Comparison of ENCODE assay signal across 9 cellular contexts in genomic region chr3:63351159-63352007, GRCh38.
DNase-seq lines count a peak whose midpoint lies in the region; ATAC-seq and TF ChIP-seq lines count a peak whose summit lies in the region.
"Had no signal": no experiment of that assay in that cellular context is flagged by ENCODE, and none has a peak within 500 bp of the region (broad histone marks: within the 10 kb centered on the region; RNA-seq: fewer than 3 reads in every experiment).

No MANE protein-coding gene starts in this region.

- H3K79me2 ChIP-seq in Karpas-422 (ENCODE audit: low read length) = no peaks in the 10 kb centered on the region

- peaks cover 8% of the 10 kb centered on the region for H3K27me3 Mint-ChIP-seq in progenitor cell of endocrine pancreas

- TF ChIP-seq CTCF in progenitor cell of endocrine pancreas (IDR thresholded peaks at IDR 0.05; ENCODE audit: unreplicated experiment) = peak; percentile 83

- ATAC-seq in GM21528 (IDR thresholded peaks at IDR 0.05; ENCODE audit: low FRiP score, unreplicated experiment) = peak; percentile 84

- H3K9ac ChIP-seq in Karpas-422 (ENCODE audit: low read length) = no peak overlapping the region
- H3K9ac ChIP-seq: BLaER1 treated with 17β-estradiol and CSF1 and Interleukin-3, amounts not matched to agents 10 nM and 100 nM had no signal

- no peaks in the 10 kb centered on the region for H3K36me3 ChIP-seq in Karpas-422 (ENCODE audit: insufficient read depth, low read length)
- H3K36me3 ChIP-seq: BLaER1 treated with 17β-estradiol and CSF1 and Interleukin-3, amounts not matched to agents 10 nM and 100 nM had no signal

- peaks cover 4% of the 10 kb centered on the region for H3K4me1 Mint-ChIP-seq in progenitor cell of endocrine pancreas (ENCODE audit: low read depth)

- DNase-seq in DMS79 treated with DMSO at 0.1 percent for 48 hours (lab: John Stamatoyannopoulos, UW) (peak; percentile 10), DMS79 (lab: John Stamatoyannopoulos, UW) (no peak), Karpas-422 (peak; percentile 80), SKM-1 (lab: John Stamatoyannopoulos, UW; ENCODE audit: unreplicated experiment) (peak; percentile 59), foreskin melanocyte (peak; percentile 56), progenitor cell of endocrine pancreas (ENCODE audit: low spot score, unreplicated experiment) (no peak)
- DNase-seq in effector CD4-positive, alpha-beta T cell = no peak

- H3K27ac Mint-ChIP-seq in progenitor cell of endocrine pancreas = no peak overlapping the region

- H3K4me3 Mint-ChIP-seq in progenitor cell of endocrine pancreas (ENCODE audit: low read depth) = no peak overlapping the region

- no peak overlapping the region for H3K27ac ChIP-seq in Karpas-422 (ENCODE audit: low read length)
- H3K27ac ChIP-seq: BLaER1 treated with 17β-estradiol and CSF1 and Interleukin-3, amounts not matched to agents 10 nM and 100 nM had no signal

- no peaks in the 10 kb centered on the region for H3K9me3 Mint-ChIP-seq in progenitor cell of endocrine pancreas (ENCODE audit: low read depth)

- peaks cover 14% of the 10 kb centered on the region for H3K4me1 ChIP-seq in Karpas-422 (ENCODE audit: low read length)
- H3K4me1 ChIP-seq: BLaER1 treated with 17β-estradiol and CSF1 and Interleukin-3, amounts not matched to agents 10 nM and 100 nM had no signal

- no peaks in the 10 kb centered on the region for H3K27me3 ChIP-seq in Karpas-422 (ENCODE audit: low read length)
- H3K27me3 ChIP-seq: BLaER1 treated with 17β-estradiol and CSF1 and Interleukin-3, amounts not matched to agents 10 nM and 100 nM had no signal

- H2AFZ ChIP-seq in Karpas-422 (ENCODE audit: low read length) = no peak overlapping the region

- H4K20me1 ChIP-seq in Karpas-422 (ENCODE audit: insufficient read depth, low read depth, low read length) = no peaks in the 10 kb centered on the region
- H4K20me1 ChIP-seq: BLaER1 treated with 17β-estradiol and CSF1 and Interleukin-3, amounts not matched to agents 10 nM and 100 nM had no signal

- no peaks in the 10 kb centered on the region for H3K36me3 Mint-ChIP-seq in progenitor cell of endocrine pancreas (ENCODE audit: insufficient read depth)

- no peak overlapping the region for H3K4me2 ChIP-seq in Karpas-422 (ENCODE audit: low read depth, low read length, poor library complexity, severe bottlenecking)
- H3K4me2 ChIP-seq: BLaER1 treated with 17β-estradiol and CSF1 and Interleukin-3, amounts not matched to agents 10 nM and 100 nM had no signal

- no peaks in the 10 kb centered on the region for H3K9me3 ChIP-seq in Karpas-422 (ENCODE audit: low read length)
- H3K9me3 ChIP-seq: BLaER1 treated with 17β-estradiol and CSF1 and Interleukin-3, amounts not matched to agents 10 nM and 100 nM had no signal

- no peak overlapping the region for H3K4me3 ChIP-seq in Karpas-422 (ENCODE audit: low read length)
- H3K4me3 ChIP-seq: BLaER1 treated with 17β-estradiol and CSF1 and Interleukin-3, amounts not matched to agents 10 nM and 100 nM had no signal

- no peaks in the 10 kb centered on the region for H3K9me2 ChIP-seq in Karpas-422 (replicated peaks; ENCODE audit: insufficient read depth, low read length)

Comparison
In these comparisons a context has a peak if more than half of its experiments do, and no peak if none do; other contexts are left out.
1. DNase-seq: peak in DMS79 treated with DMSO at 0.1 percent for 48 hours (single experiment), Karpas-422 (single experiment), SKM-1 (single experiment) and foreskin melanocyte (single experiment); none in DMS79 (single experiment), progenitor cell of endocrine pancreas (single experiment) and effector CD4-positive, alpha-beta T cell (single experiment).